29 cellular contexts compared by ENCODE assay signal in the genomic region with DNA sequence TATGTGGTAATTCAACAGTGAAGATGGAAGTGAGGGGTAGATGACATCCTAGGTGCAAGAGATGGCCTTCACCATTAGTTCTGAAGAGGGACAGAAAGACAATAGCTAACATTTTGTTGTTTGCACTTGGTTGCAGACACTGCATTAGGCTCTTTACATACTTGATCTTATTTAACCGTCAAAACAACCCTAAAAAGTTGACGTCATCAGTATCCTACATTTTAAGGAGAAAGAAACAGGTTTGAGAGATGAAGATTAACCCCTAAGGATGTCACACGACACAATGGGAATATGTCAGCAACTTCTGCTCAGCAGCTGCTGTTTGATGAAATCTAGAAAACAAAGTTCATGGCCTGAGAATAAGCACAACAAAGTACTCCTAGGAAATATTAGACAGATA.
"Had no signal": no experiment of that assay in that cellular context is flagged by ENCODE, and none has a peak within 500 bp of the region (broad histone marks: within the 10 kb centered on the region; RNA-seq: fewer than 3 reads in every experiment).

No MANE protein-coding gene starts in this region.

- H3K9me3 ChIP-seq: stomach, suprapubic skin, testis, thoracic aorta, thyroid gland, tibial artery, tibial nerve, transverse colon, upper lobe of left lung, upper lobe of right lung, uterus, vagina had no signal

- H3K36me3 ChIP-seq: stomach, suprapubic skin, thoracic aorta, thyroid gland, tibial artery, tibial nerve, transverse colon, upper lobe of left lung, upper lobe of right lung, uterus, vagina had no signal

- DNase-seq: stimulated activated CD4-positive, alpha-beta T cell treated with anti-CD3 and anti-CD28 coated beads, Interleukin-2, amount 100 ng/mL, for 48 hours; stimulated activated CD4-positive, alpha-beta T cell treated with anti-CD3 and anti-CD28 coated beads, Interleukin-4, amount 100 ng/mL, for 1 hour; stimulated activated CD4-positive, alpha-beta T cell treated with anti-CD3 and anti-CD28 coated beads, Interleukin-4, amount 100 ng/mL, for 24 hours; stimulated activated CD4-positive, alpha-beta T cell treated with anti-CD3 and anti-CD28 coated beads, Interleukin-4, amount 100 ng/mL, for 4 hours; stimulated activated CD8-positive, alpha-beta memory T cell treated with anti-CD3 and anti-CD28 coated beads, Interleukin-4, amount 100 ng/mL, for 48 hours; stimulated activated naive B cell treated with anti-CD40 and anti-IgM and Interleukin-4, amounts not matched to agents 10 μg/mL and 1 μg/mL and 100 μg/mL, for 72 hours; stimulated activated naive CD4-positive, alpha-beta T cell; stimulated activated naive CD4-positive, alpha-beta T cell treated with Interleukin-2 at 50 U/mL for 16 hours; stimulated activated naive CD8-positive, alpha-beta T cell treated with anti-CD3 and anti-CD28 coated beads, Interleukin-15, amount 100 ng/mL, for 72 hours; stimulated activated naive CD8-positive, alpha-beta T cell treated with anti-CD3 and anti-CD28 coated beads, Interleukin-15, Interleukin-2, amounts not matched to agents 100 U/mL and 50 U/mL, for 24 hours; stomach; substantia nigra; testis; thyroid gland; tibial artery; transverse colon; trophoblast cell; upper lobe of left lung; upper lobe of right lung; uterus had no signal

- H3K36me3 Mint-ChIP-seq: stimulated activated effector memory CD8-positive, alpha-beta T cell treated with anti-CD3 and anti-CD28 coated beads, Interleukin-12 subunit alpha, Interleukin-12 subunit beta, amount 100 ng/mL, for 72 hours; stimulated activated memory B cell treated with anti-CD40 and anti-IgM and Interleukin-4, amounts not matched to agents 10 μg/mL and 1 μg/mL and 100 μg/mL, for 72 hours; stimulated activated naive B cell treated with anti-CD40 and anti-IgM and Interleukin-4, amounts not matched to agents 10 μg/mL and 1 μg/mL and 100 μg/mL, for 72 hours; type B pancreatic cell had no signal

- H3K27ac Mint-ChIP-seq: stimulated activated effector memory CD8-positive, alpha-beta T cell treated with anti-CD3 and anti-CD28 coated beads, Interleukin-12 subunit alpha, Interleukin-12 subunit beta, amount 100 ng/mL, for 72 hours; stimulated activated memory B cell treated with anti-CD40 and anti-IgM and Interleukin-4, amounts not matched to agents 10 μg/mL and 1 μg/mL and 100 μg/mL, for 72 hours; stimulated activated naive B cell treated with anti-CD40 and anti-IgM and Interleukin-4, amounts not matched to agents 10 μg/mL and 1 μg/mL and 100 μg/mL, for 72 hours; stimulated activated naive CD8-positive, alpha-beta T cell treated with anti-CD3 and anti-CD28 coated beads, Interleukin-15, amount 100 ng/mL, for 72 hours; stimulated activated naive CD8-positive, alpha-beta T cell treated with anti-CD3 and anti-CD28 coated beads, Interleukin-15, Interleukin-2, amounts not matched to agents 100 ng/mL and 50 ng/mL, for 24 hours; type B pancreatic cell had no signal

- ATAC-seq: stimulated activated effector memory CD8-positive, alpha-beta T cell treated with anti-CD3 and anti-CD28 coated beads, Interleukin-12 subunit alpha, Interleukin-12 subunit beta, amount 100 ng/mL, for 72 hours; stimulated activated memory B cell treated with anti-CD40 and anti-IgM and Interleukin-4, amounts not matched to agents 10 μg/mL and 1 μg/mL and 100 μg/mL, for 72 hours; stimulated activated naive B cell treated with anti-CD40 and anti-IgM and Interleukin-4, amounts not matched to agents 10 μg/mL and 1 μg/mL and 100 μg/mL, for 72 hours; stimulated activated naive CD8-positive, alpha-beta T cell treated with anti-CD3 and anti-CD28 coated beads, Interleukin-15, amount 100 ng/mL, for 72 hours; stimulated activated naive CD8-positive, alpha-beta T cell treated with anti-CD3 and anti-CD28 coated beads, Interleukin-15, Interleukin-2, amounts not matched to agents 100 U/mL and 50 U/mL, for 24 hours; upper lobe of right lung had no signal

- H3K4me1 Mint-ChIP-seq: stimulated activated effector memory CD8-positive, alpha-beta T cell treated with anti-CD3 and anti-CD28 coated beads, Interleukin-12 subunit alpha, Interleukin-12 subunit beta, amount 100 ng/mL, for 72 hours; stimulated activated memory B cell treated with anti-CD40 and anti-IgM and Interleukin-4, amounts not matched to agents 10 μg/mL and 1 μg/mL and 100 μg/mL, for 72 hours; stimulated activated naive B cell treated with anti-CD40 and anti-IgM and Interleukin-4, amounts not matched to agents 10 μg/mL and 1 μg/mL and 100 μg/mL, for 72 hours; stimulated activated naive CD8-positive, alpha-beta T cell treated with anti-CD3 and anti-CD28 coated beads, Interleukin-15, amount 100 ng/mL, for 72 hours had no signal

- FAIRE-seq: urothelium cell line had no signal

- H3K27me3 Mint-ChIP-seq: stimulated activated memory B cell treated with anti-CD40 and anti-IgM and Interleukin-4, amounts not matched to agents 10 μg/mL and 1 μg/mL and 100 μg/mL, for 72 hours; stimulated activated naive B cell treated with anti-CD40 and anti-IgM and Interleukin-4, amounts not matched to agents 10 μg/mL and 1 μg/mL and 100 μg/mL, for 72 hours; stimulated activated naive CD8-positive, alpha-beta T cell treated with anti-CD3 and anti-CD28 coated beads, Interleukin-15, amount 100 ng/mL, for 72 hours; stimulated activated naive CD8-positive, alpha-beta T cell treated with anti-CD3 and anti-CD28 coated beads, Interleukin-15, Interleukin-2, amounts not matched to agents 100 ng/mL and 50 ng/mL, for 24 hours; type B pancreatic cell had no signal

- H3K4me3 Mint-ChIP-seq: stimulated activated effector memory CD8-positive, alpha-beta T cell treated with anti-CD3 and anti-CD28 coated beads, Interleukin-12 subunit alpha, Interleukin-12 subunit beta, amount 100 ng/mL, for 72 hours; stimulated activated memory B cell treated with anti-CD40 and anti-IgM and Interleukin-4, amounts not matched to agents 10 μg/mL and 1 μg/mL and 100 μg/mL, for 72 hours; stimulated activated naive B cell treated with anti-CD40 and anti-IgM and Interleukin-4, amounts not matched to agents 10 μg/mL and 1 μg/mL and 100 μg/mL, for 72 hours; stimulated activated naive CD8-positive, alpha-beta T cell treated with anti-CD3 and anti-CD28 coated beads, Interleukin-15, amount 100 ng/mL, for 72 hours; stimulated activated naive CD8-positive, alpha-beta T cell treated with anti-CD3 and anti-CD28 coated beads, Interleukin-15, Interleukin-2, amounts not matched to agents 100 ng/mL and 50 ng/mL, for 24 hours; type B pancreatic cell had no signal

- H3K27ac ChIP-seq: stomach, suprapubic skin, testis, thoracic aorta, thyroid gland, tibial artery, tibial nerve, transverse colon, upper lobe of left lung, upper lobe of right lung, uterus, vagina had no signal

- H3K4me3 ChIP-seq: stomach, suprapubic skin, testis, thoracic aorta, thyroid gland, tibial artery, tibial nerve, transverse colon, upper lobe of left lung, upper lobe of right lung, uterus, vagina had no signal

- H3K27me3 ChIP-seq: testis, thyroid gland, tibial nerve, transverse colon, upper lobe of left lung, uterus, vagina had no signal

- H3K4me1 ChIP-seq: stomach, suprapubic skin, testis, thyroid gland, tibial artery, tibial nerve, transverse colon, upper lobe of left lung, upper lobe of right lung, uterus, vagina had no signal

- H3K9me3 Mint-ChIP-seq: stimulated activated effector memory CD8-positive, alpha-beta T cell treated with anti-CD3 and anti-CD28 coated beads, Interleukin-12 subunit alpha, Interleukin-12 subunit beta, amount 100 ng/mL, for 72 hours had no signal
